ENCODE assay signal across 8 cellular contexts in genomic region chr12:25377475-25378179, GRCh38.
A peak's percentile ranks its signal among the peaks of the same experiment; 100 is the strongest.
DNase-seq lines count a peak whose midpoint lies in the region; ATAC-seq, FAIRE-seq and TF ChIP-seq lines count a peak whose summit lies in the region.

No MANE protein-coding gene starts in this region.

- no peaks in the 10 kb centered on the region for H3K79me2 ChIP-seq in GM23338 (replicated peaks; ENCODE audit: insufficient read depth)

- H3K9ac ChIP-seq in colonic mucosa (ENCODE audit: low read depth in 2 of 2, low read length in 2 of 2): no peak overlapping the region

- no peak overlapping the region for H3K27ac Mint-ChIP-seq in GM23338

- no peaks in the 10 kb centered on the region for H3K9me2 ChIP-seq in GM23338 (ENCODE audit: insufficient read depth)

- H4K20me1 ChIP-seq in GM23338 (replicated peaks; ENCODE audit: insufficient read depth): no peaks in the 10 kb centered on the region

- no peak overlapping the region for H3K4me2 ChIP-seq in GM23338

- H3K27ac ChIP-seq in GM23338 (ENCODE audit: low read depth): no peak overlapping the region
- no peak overlapping the region for H3K27ac ChIP-seq in colonic mucosa

- FAIRE-seq in bronchial epithelial cell (lab: Jason Lieb, UNC): no peak

- H3K4me3 ChIP-seq in bronchial epithelial cell (ENCODE audit: low read depth, low read length) (no peak overlapping the region), GM23338 (no peak overlapping the region), colonic mucosa (no peak overlapping the region)

- peaks cover 10% of the 10 kb centered on the region; the same call in 2 of the 3 replicates for H3K4me1 Mint-ChIP-seq in GM23338

- no peaks in the 10 kb centered on the region for H3K9me3 ChIP-seq in colonic mucosa

- H3K4me1 ChIP-seq in GM23338 (ENCODE audit: insufficient read depth): no peaks in the 10 kb centered on the region
- H3K4me1 ChIP-seq in colonic mucosa: peaks cover 3% of the 10 kb centered on the region

- no peaks in the 10 kb centered on the region for H3F3A ChIP-seq in GM23338 (replicated peaks; ENCODE audit: low read depth)

- ATAC-seq in GM19455 (IDR thresholded peaks at IDR 0.05; ENCODE audit: unreplicated experiment): peak; percentile 52
- no peak for ATAC-seq in GM23338

- no peaks in the 10 kb centered on the region for H3K9me3 Mint-ChIP-seq in GM23338

- DNase-seq in MV-4-11 (lab: John Stamatoyannopoulos, UW): peak; percentile 79
- peak; percentile 81 for DNase-seq in bronchial epithelial cell (ENCODE audit: low read depth)
- peak; percentile 11 for DNase-seq in stimulated activated CD8-positive, alpha-beta memory T cell treated with anti-CD3 and anti-CD28 coated beads, Interleukin-4, amount 100 ng/mL, for 24 hours (ENCODE audit: low read depth)
- no peak for DNase-seq in inferior parietal cortex (ENCODE audit: extremely low spot score)
- DNase-seq in NCI-H128 (lab: John Stamatoyannopoulos, UW; ENCODE audit: unreplicated experiment): no peak
- DNase-seq in GM23338 (ENCODE audit: low spot score): no peak
- no peak for DNase-seq in colonic mucosa

- H3K36me3 ChIP-seq in bronchial epithelial cell (ENCODE audit: control insufficient read depth, insufficient read depth, low read length) (no peaks in the 10 kb centered on the region), GM23338 (ENCODE audit: insufficient read depth) (no peaks in the 10 kb centered on the region), colonic mucosa (no peaks in the 10 kb centered on the region)

- no peaks in the 10 kb centered on the region for H3K27me3 Mint-ChIP-seq in GM23338 (ENCODE audit: insufficient read depth, low read depth, poor library complexity)

- intact Hi-C loops in colonic mucosa (cut with DNase I): no loop called here

- no peaks in the 10 kb centered on the region for H3K36me3 Mint-ChIP-seq in GM23338 (ENCODE audit: low read depth)

- H3K27me3 ChIP-seq in bronchial epithelial cell (ENCODE audit: control insufficient read depth, insufficient read depth, low read length) (no peaks in the 10 kb centered on the region), GM23338 (ENCODE audit: insufficient read depth) (no peaks in the 10 kb centered on the region), colonic mucosa (no peaks in the 10 kb centered on the region)

- TF ChIP-seq CTCF in bronchial epithelial cell (IDR thresholded peaks at IDR 0.05; ENCODE audit: insufficient read depth, low read length, severe bottlenecking): no peak
- no peak for TF ChIP-seq CTCF in GM23338 (conservative IDR thresholded peaks at IDR 0.05; ENCODE audit: low read depth in 2 of 2)
- no peak for TF ChIP-seq CTCF in colonic mucosa (IDR thresholded peaks at IDR 0.05)

- H3K4me3 Mint-ChIP-seq in GM23338: no peak overlapping the region

- no peak overlapping the region for H2AFZ ChIP-seq in GM23338

TF ChIP-seq in GM23338, 12 proteins besides CTCF, POLR2A, EP300 and RAD21:
- no peak for TF ChIP-seq NANOG (IDR thresholded peaks at IDR 0.05; ENCODE audit: borderline replicate concordance)

Comparison
In these comparisons a context has a peak if more than half of its experiments do, and no peak if none do; other contexts are left out.
1. DNase-seq: peak in MV-4-11 (single experiment), bronchial epithelial cell (single experiment) and stimulated activated CD8-positive, alpha-beta memory T cell treated with anti-CD3 and anti-CD28 coated beads, Interleukin-4, amount 100 ng/mL, for 24 hours (single experiment); none in inferior parietal cortex (single experiment), NCI-H128 (single experiment), GM23338 (single experiment) and colonic mucosa (single experiment).